In genomic region chr1:10253149-10253548, GRCh38 we compare ENCODE assay signal across 2 cellular contexts.
A peak's percentile ranks its signal among the peaks of the same experiment; 100 is the strongest.
TF ChIP-seq lines count a peak whose summit lies in the region.

No MANE protein-coding gene starts in this region.

TF ChIP-seq in IMR-90, 13 proteins besides CTCF, POLR2A, EP300 and RAD21:
- no peak for TF ChIP-seq RCOR1 (IDR thresholded peaks at IDR 0.05; ENCODE audit: insufficient replicate concordance, low read length)
- TF ChIP-seq RFX5 (IDR thresholded peaks at IDR 0.05; ENCODE audit: low read depth, low read length), result no peak

TF ChIP-seq in K562, 482 proteins besides CTCF, POLR2A, EP300 and RAD21:
- TF ChIP-seq ZNF121 (CRISPR knock-in tag; conservative IDR thresholded peaks at IDR 0.05) (0 out of 2 replicates have a peak, but pooled peaks have one; percentile 21), TCFL5 (CRISPR knock-in tag; conservative IDR thresholded peaks at IDR 0.05) (no peak)
